31 cellular contexts compared by ENCODE assay signal in genomic region chr3:122390665-122391064, GRCh38. TPM values are rescaled to one million over a fixed set of nuclear protein-coding genes. Genes with fewer than 3 reads are reported as not detected.
DNase-seq lines count a peak whose midpoint lies in the region; ATAC-seq, FAIRE-seq and TF ChIP-seq lines count a peak whose summit lies in the region.
"Had no signal": no experiment of that assay in that cellular context is flagged by ENCODE, and none has a peak within 500 bp of the region (broad histone marks: within the 10 kb centered on the region; RNA-seq: fewer than 3 reads in every experiment).

No MANE protein-coding gene starts in this region.

- peak overlapping the region in 4 of 5 experiments; percentile 16 to 91 (median 66) for H3K4me3 Mint-ChIP-seq in brain
- no peak overlapping the region for H3K4me3 Mint-ChIP-seq in progenitor cell of endocrine pancreas (ENCODE audit: low read depth)
- no peak overlapping the region for H3K4me3 Mint-ChIP-seq in Calu3 (ENCODE audit: low read depth, unreplicated experiment)
- H3K4me3 Mint-ChIP-seq: activated CD4-positive, alpha-beta memory T cell treated with anti-CD3 and anti-CD28 coated beads for 36 hours; activated T-helper 1 cell treated with anti-CD3 and anti-CD28 coated beads, Interleukin-12 subunit alpha, Interleukin-12 subunit beta, Interleukin-2, Interleukin-4 antibody, amounts not matched to agents 30 ng/mL and 10 ng/mL and 1 ng/mL, durations not matched to agents 14 hours and 24 hours and 36 hours; naive thymus-derived CD8-positive, alpha-beta T cell had no signal

- no peak for FAIRE-seq in kidney (lab: Jason Lieb, UNC)
- FAIRE-seq: endometrium, H54 had no signal

- H3K9me3 ChIP-seq in Loucy (ENCODE audit: insufficient read depth, low read depth, low read length) (no peaks in the 10 kb centered on the region), heart right ventricle (no peaks in the 10 kb centered on the region), kidney (ENCODE audit: control insufficient read depth in 1 of 2, low read length in 2 of 2) (no peaks in the 10 kb centered on the region)
- H3K9me3 ChIP-seq: Peyer's patch, suprapubic skin, upper lobe of right lung had no signal

- intact Hi-C loops in heart right ventricle (cut with DNase I): loop anchor here in 8 of 10 donors (5.0 to 10.0 kb wide), 6 partner anchors 284 to 404 kb away; partner anchors contain the start of genes PARP14 (in 4 of the 8), HSPBAP1 (in 1 of the 8) and SLC49A4 (in 1 of the 8)
- intact Hi-C loops in kidney (cut with DNase I): loop anchor here (10.0 kb wide), 1 partner anchor 294 kb away; the partner anchor contains the start of gene PARP14
- intact Hi-C loops in Calu3 (cut with micrococcal nuclease; ENCODE audit: unreplicated experiment): no loop called here

- H3K27ac Mint-ChIP-seq in brain (peak overlapping the region in 1 of 5 experiments; percentile 40), progenitor cell of endocrine pancreas (peak overlapping the region; percentile 44), Calu3 (ENCODE audit: unreplicated experiment) (no peak overlapping the region)
- H3K27ac Mint-ChIP-seq: activated CD4-positive, alpha-beta memory T cell treated with anti-CD3 and anti-CD28 coated beads for 36 hours; activated T-helper 1 cell treated with anti-CD3 and anti-CD28 coated beads, Interleukin-12 subunit alpha, Interleukin-12 subunit beta, Interleukin-2, Interleukin-4 antibody, amounts not matched to agents 30 ng/mL and 10 ng/mL and 1 ng/mL, durations not matched to agents 14 hours and 24 hours and 36 hours had no signal

- CTCF ChIA-PET in Calu3 (lab: Charles Lee): no interaction called here

- H3K36me3 ChIP-seq in Loucy (ENCODE audit: insufficient read depth, low read length) (peaks cover 8% of the 10 kb centered on the region; the same call in 1 of the 2 replicates), heart right ventricle (peaks cover 0 to 23% (median 0%) of the 10 kb centered on the region in 9 donors), kidney (ENCODE audit: control insufficient read depth in 1 of 2, insufficient read depth in 2 of 2, low read length in 2 of 2) (peaks cover 2 to 4% of the 10 kb centered on the region in 2 donors)
- H3K36me3 ChIP-seq: upper lobe of right lung had no signal

- H2AFZ ChIP-seq in Loucy (ENCODE audit: low read length): no peak overlapping the region

- H3K4me1 Mint-ChIP-seq in brain (peaks cover 83% of the 10 kb centered on the region), progenitor cell of endocrine pancreas (ENCODE audit: low read depth) (peaks cover 43% of the 10 kb centered on the region), Calu3 (ENCODE audit: low read depth, unreplicated experiment) (no peaks in the 10 kb centered on the region)

- no peak for DNase-seq in heart right ventricle
- DNase-seq in progenitor cell of endocrine pancreas (ENCODE audit: low spot score, unreplicated experiment): no peak
- no peak for DNase-seq in KBM-7
- DNase-seq in kidney: no peak
- no peak for DNase-seq in Calu3
- DNase-seq: activated CD4-positive, alpha-beta memory T cell treated with anti-CD3 and anti-CD28 coated beads for 36 hours; activated CD8-positive, alpha-beta memory T cell treated with anti-CD3 and anti-CD28 coated beads, Interleukin-2, amount 50 U/mL, for 4 hours; activated naive CD4-positive, alpha-beta T cell treated with anti-CD3 and anti-CD28 coated beads, Interleukin-2, amount 50 U/mL, for 16 hours; amygdala; C1 segment of cervical spinal cord; COR-L47; GDM1; left cardiac atrium; midbrain; naive thymus-derived CD8-positive, alpha-beta T cell; NCI-H1092 treated with DMSO at 0.1 percent for 48 hours; NCI-H187; NCI-H524 treated with DMSO at 0.1 percent for 48 hours; nucleus accumbens; Peyer's patch; stimulated activated CD4-positive, alpha-beta T cell treated with anti-CD3 and anti-CD28 coated beads, Interleukin-4, amount 100 ng/mL, for 1 hour; upper lobe of right lung had no signal

- H3K4me3 ChIP-seq in Loucy (ENCODE audit: low read length, poor library complexity, severe bottlenecking) (peak overlapping the region; percentile 42), heart right ventricle (no peak overlapping the region), kidney (ENCODE audit: low read length in 2 of 2) (no peak overlapping the region)
- H3K4me3 ChIP-seq: cardiac muscle cell, Peyer's patch, suprapubic skin, upper lobe of right lung had no signal

- peaks cover 81% of the 10 kb centered on the region; the same call in 1 of the 2 replicates for H3K79me2 ChIP-seq in Loucy (ENCODE audit: insufficient read depth, low read length)

- H3K9ac ChIP-seq in Loucy (ENCODE audit: low read depth, low read length, poor library complexity, severe bottlenecking) (peak overlapping the region; percentile 19), kidney (ENCODE audit: low read length in 2 of 2) (no peak overlapping the region)

- peaks cover 11% of the 10 kb centered on the region for H4K20me1 ChIP-seq in Loucy (ENCODE audit: insufficient read depth, low read length, poor library complexity, severe bottlenecking)

- peak overlapping the region in 7 of 10 donors; percentile 6 to 64 (median 42) for H3K27ac ChIP-seq in heart right ventricle
- H3K27ac ChIP-seq in kidney (ENCODE audit: low read depth in 2 of 2, low read length in 2 of 2): no peak overlapping the region
- H3K27ac ChIP-seq: cardiac muscle cell, Peyer's patch, suprapubic skin, upper lobe of right lung had no signal

- peak overlapping the region; percentile 98 for H3K4me2 ChIP-seq in Loucy (ENCODE audit: low read depth, low read length, poor library complexity, severe bottlenecking)

- TF ChIP-seq CTCF in Loucy (conservative IDR thresholded peaks at IDR 0.05; ENCODE audit: low read length): no peak
- no peak for TF ChIP-seq CTCF in brain (conservative IDR thresholded peaks at IDR 0.05)
- no peak for TF ChIP-seq CTCF in heart right ventricle (IDR thresholded peaks at IDR 0.05)
- no peak for TF ChIP-seq CTCF in progenitor cell of endocrine pancreas (IDR thresholded peaks at IDR 0.05; ENCODE audit: unreplicated experiment)
- no peak for TF ChIP-seq CTCF in kidney (IDR thresholded peaks at IDR 0.05; ENCODE audit: borderline replicate concordance, extremely low read depth, insufficient read depth)
- TF ChIP-seq CTCF in Calu3 (IDR thresholded peaks at IDR 0.05; ENCODE audit: unreplicated experiment): no peak

- H3K9me3 Mint-ChIP-seq in brain (peaks cover 0 to 33% (median 14%) of the 10 kb centered on the region in 5 experiments), progenitor cell of endocrine pancreas (ENCODE audit: low read depth) (no peaks in the 10 kb centered on the region), Calu3 (ENCODE audit: low read depth, unreplicated experiment) (no peaks in the 10 kb centered on the region)
- H3K9me3 Mint-ChIP-seq: activated CD4-positive, alpha-beta memory T cell treated with anti-CD3 and anti-CD28 coated beads for 36 hours; activated T-helper 1 cell treated with anti-CD3 and anti-CD28 coated beads, Interleukin-12 subunit alpha, Interleukin-12 subunit beta, Interleukin-2, Interleukin-4 antibody, amounts not matched to agents 30 ng/mL and 10 ng/mL and 1 ng/mL, durations not matched to agents 14 hours and 24 hours and 36 hours; naive thymus-derived CD8-positive, alpha-beta T cell had no signal

- no peaks in the 10 kb centered on the region for H3K27me3 ChIP-seq in Loucy (ENCODE audit: insufficient read depth, low read length, poor library complexity, severe bottlenecking)
- no peaks in the 10 kb centered on the region for H3K27me3 ChIP-seq in heart right ventricle
- H3K27me3 ChIP-seq: cardiac muscle cell, Peyer's patch, suprapubic skin, upper lobe of right lung had no signal

- H3K27me3 Mint-ChIP-seq in brain (no peaks in the 10 kb centered on the region), progenitor cell of endocrine pancreas (no peaks in the 10 kb centered on the region), Calu3 (ENCODE audit: unreplicated experiment) (no peaks in the 10 kb centered on the region)
- H3K27me3 Mint-ChIP-seq: activated CD4-positive, alpha-beta memory T cell treated with anti-CD3 and anti-CD28 coated beads for 36 hours; naive thymus-derived CD8-positive, alpha-beta T cell had no signal

- H3K4me1 ChIP-seq in Loucy (ENCODE audit: insufficient read depth, low read length, poor library complexity, severe bottlenecking) (peaks cover 59% of the 10 kb centered on the region), heart right ventricle (peaks cover 0 to 55% (median 15%) of the 10 kb centered on the region in 9 donors), kidney (ENCODE audit: control insufficient read depth in 1 of 2, insufficient read depth in 1 of 2, low read depth in 1 of 2, low read length in 2 of 2) (peaks cover 2 to 11% of the 10 kb centered on the region in 2 donors)

- no peaks in the 10 kb centered on the region for H3F3A ChIP-seq in Loucy (ENCODE audit: low read depth)

- BruUV-seq in Calu3 (replicated peaks; lab: Mats Ljungman, UMichigan): no TSS peak

- H3K9me2 ChIP-seq in Loucy (replicated peaks; ENCODE audit: low read depth, low read length): no peaks in the 10 kb centered on the region

- H3K36me3 Mint-ChIP-seq in brain: peaks cover 55% of the 10 kb centered on the region
- H3K36me3 Mint-ChIP-seq in progenitor cell of endocrine pancreas (ENCODE audit: insufficient read depth): peaks cover 10% of the 10 kb centered on the region
- H3K36me3 Mint-ChIP-seq in Calu3 (ENCODE audit: insufficient read depth, unreplicated experiment): no peaks in the 10 kb centered on the region

- ATAC-seq in heart right ventricle: peak in 7 of 8 donors; percentile 42 to 84 (median 61)
- no peak for ATAC-seq in HG02588 (IDR thresholded peaks at IDR 0.05; ENCODE audit: unreplicated experiment)
- ATAC-seq: activated CD4-positive, CD25-positive, alpha-beta regulatory T cell treated with anti-CD3 and anti-CD28 coated beads, Interleukin-2, amount 50 U/mL, for 24 hours; naive thymus-derived CD8-positive, alpha-beta T cell; upper lobe of right lung had no signal

- 48 to 52% methylated on average over 4 of the region's 4 CpGs for WGBS in heart right ventricle, 2 donors

- in situ Hi-C loops in KBM-7 (cut with MboI; ENCODE audit: low pct_unique_long_range_greater_than_20kb, low sequenced_read_pairs): no loop called here

RNA-seq across cellular contexts. Expression of gene FAM162A, which starts 6.7 kb away (rescaled TPM):
- polyA plus RNA-seq in brain (ENCODE audit: insufficient read depth, low read depth, low replicate concordance): 45.6 TPM
- 100 to 1,000 TPM; 111 to 162 (median 131) TPM for total RNA-seq in heart right ventricle
- 100 to 1,000 TPM; 176 to 219 TPM for polyA plus RNA-seq in heart right ventricle
- total RNA-seq in progenitor cell of endocrine pancreas: 52.5 and 61.3 TPM in 2 replicates
- 46.6 TPM for total RNA-seq in kidney
- 213 TPM for polyA plus RNA-seq in kidney (ENCODE audit: insufficient read depth, low read depth, low replicate concordance)
- total RNA-seq in Calu3 (2022): 34.3 and 38.0 TPM in 2 replicates

RNA-seq across cellular contexts. Expression of gene MIX23, which starts 7.6 kb away (rescaled TPM):
- polyA plus RNA-seq in brain (ENCODE audit: insufficient read depth, low read depth, low replicate concordance) (15.0 TPM), heart right ventricle (10 to 100 TPM; 47.7 to 58.4 TPM), kidney (ENCODE audit: insufficient read depth, low read depth, low replicate concordance) (84.0 TPM)
- total RNA-seq in heart right ventricle (10 to 100 TPM; 23.8 to 42.3 (median 28.5) TPM), progenitor cell of endocrine pancreas (53.5 and 55.4 TPM in 2 replicates), kidney (27.9 TPM), Calu3 (2022) (39.6 and 50.9 TPM in 2 replicates)

RNA-seq across cellular contexts. Expression of gene WDR5B, which starts 25.2 kb away (rescaled TPM):
- polyA plus RNA-seq in brain (ENCODE audit: insufficient read depth, low read depth, low replicate concordance) (3.2 TPM), heart right ventricle (1 to 10 TPM; 1.8 TPM), kidney (ENCODE audit: insufficient read depth, low read depth, low replicate concordance) (3.8 TPM)
- total RNA-seq in heart right ventricle (1 to 10 TPM; 2.1 to 3.9 (median 2.9) TPM), progenitor cell of endocrine pancreas (6.6 and 7.5 TPM in 2 replicates), kidney (8.8 TPM), Calu3 (2022) (7.2 and 7.9 TPM in 2 replicates)

Comparison
In these comparisons a context has a peak if more than half of its experiments do, and no peak if none do; other contexts are left out.
1. H3K4me3 Mint-ChIP-seq: peak in brain (4 of 5); none in progenitor cell of endocrine pancreas (single experiment) and Calu3 (single experiment).
2. H3K27ac ChIP-seq: peak in heart right ventricle (7 of 10); none in kidney (0 of 2).